Comparison of ENCODE assay signal across 19 cellular contexts in genomic region chr16:23377071-23377931, GRCh38.
DNase-seq lines count a peak whose midpoint lies in the region; ATAC-seq, FAIRE-seq and TF ChIP-seq lines count a peak whose summit lies in the region.
"Had no signal": no experiment of that assay in that cellular context is flagged by ENCODE, and none has a peak within 500 bp of the region (broad histone marks: within the 10 kb centered on the region; RNA-seq: fewer than 3 reads in every experiment).

No MANE protein-coding gene starts in this region.

- H3K79me1 ChIP-seq in H1 (ENCODE audit: low read depth, low read length) = no peaks in the 10 kb centered on the region

- H3K27ac ChIP-seq in mammary epithelial cell (ENCODE audit: insufficient read depth, low read depth, low read length) = no peak overlapping the region
- no peak overlapping the region for H3K27ac ChIP-seq in H1 (ENCODE audit: low read depth, low read length)
- no peak overlapping the region for H3K27ac ChIP-seq in lower lobe of right lung
- H3K27ac ChIP-seq in tibial artery = no peak overlapping the region
- no peak overlapping the region for H3K27ac ChIP-seq in CD4-positive, alpha-beta memory T cell (ENCODE audit: low read depth, low read length)
- H3K27ac ChIP-seq: BLaER1 had no signal

- in situ Hi-C loops in mammary epithelial cell (cut with MboI; ENCODE audit: low sequenced_read_pairs in 2 of 2) = no loop called here

- H2BK5ac ChIP-seq in H1 (ENCODE audit: low read depth, low read length) = no peak overlapping the region

- H3K9ac ChIP-seq in mammary epithelial cell (ENCODE audit: insufficient read depth, low read length) (no peak overlapping the region), H1 (replicated peaks in 1 of 4; ENCODE audit: extremely low read depth in 1 of 4, low read depth in 3 of 4, low read length in 3 of 4) (no peak overlapping the region)
- H3K9ac ChIP-seq: BLaER1 had no signal

- TF ChIP-seq EP300 in H1 (IDR thresholded peaks at IDR 0.05; ENCODE audit: borderline replicate concordance in 1 of 2, low read depth in 2 of 2, low read length in 2 of 2) = no peak

- no peak overlapping the region for H3K18ac ChIP-seq in H1 (ENCODE audit: extremely low read depth, low read length)

- no peak overlapping the region for H2AFZ ChIP-seq in mammary epithelial cell (ENCODE audit: low read depth, low read length)
- no peak overlapping the region for H2AFZ ChIP-seq in H1 (ENCODE audit: low read length)
- H2AFZ ChIP-seq: GM23338 had no signal

- POLR2A ChIA-PET in MCF 10A (lab: Yijun Ruan, JAX) (no interaction called here), H1 (lab: Charles Lee; ENCODE audit: partially characterized antibody) (no interaction called here)
- POLR2A ChIA-PET in CD4-positive, alpha-beta memory T cell (lab: Charles Lee; ENCODE audit: partially characterized antibody) = no interaction called here

- H3K56ac ChIP-seq in H1 (replicated peaks; ENCODE audit: insufficient read length, low read depth, low read length) = no peak overlapping the region

- dilution Hi-C loops in mammary epithelial cell (cut with HindIII; ENCODE audit: low sequenced_read_pairs) = no loop called here

- no peaks in the 10 kb centered on the region for H3K9me3 ChIP-seq in mammary epithelial cell (replicated peaks; ENCODE audit: insufficient read depth, low read length)
- H3K9me3 ChIP-seq in H1 (ENCODE audit: insufficient read depth in 2 of 2, low read depth in 1 of 2, low read length in 1 of 2) = no peaks in the 10 kb centered on the region
- H3K9me3 ChIP-seq in lower lobe of right lung = no peaks in the 10 kb centered on the region
- H3K9me3 ChIP-seq in tibial artery = no peaks in the 10 kb centered on the region
- H3K9me3 ChIP-seq in CD4-positive, alpha-beta memory T cell (ENCODE audit: control insufficient read depth in 1 of 2, low read length in 2 of 2) = no peaks in the 10 kb centered on the region
- H3K9me3 ChIP-seq: BLaER1 had no signal

- peaks cover 5% of the 10 kb centered on the region for H3K4me1 Mint-ChIP-seq in MCF 10A (ENCODE audit: insufficient read depth, unreplicated experiment)
- H3K4me1 Mint-ChIP-seq in CD4-positive, alpha-beta memory T cell = no peaks in the 10 kb centered on the region
- H3K4me1 Mint-ChIP-seq: CD14-positive monocyte, GM23338 had no signal

- FAIRE-seq in H1 (lab: Jason Lieb, UNC) (no peak), D721Med (lab: Jason Lieb, UNC) (no peak)
- FAIRE-seq: GM12891 had no signal

- no peak overlapping the region for H3K14ac ChIP-seq in H1 (ENCODE audit: insufficient read length)

- H3K36me3 Mint-ChIP-seq in MCF 10A (ENCODE audit: insufficient read depth, unreplicated experiment) = no peaks in the 10 kb centered on the region
- no peaks in the 10 kb centered on the region for H3K36me3 Mint-ChIP-seq in CD4-positive, alpha-beta memory T cell
- H3K36me3 Mint-ChIP-seq: CD14-positive monocyte; CD8-positive, alpha-beta T cell had no signal

- H3K4ac ChIP-seq in H1 (replicated peaks; ENCODE audit: insufficient read length, low read depth, low read length) = no peak overlapping the region

- H2BK120ac ChIP-seq in H1 (replicated peaks; ENCODE audit: low read depth, low read length) = no peak overlapping the region

- no peaks in the 10 kb centered on the region; the same call in 1 of the 2 replicates for H3K23me2 ChIP-seq in H1 (ENCODE audit: low read depth, low read length)

- H2BK20ac ChIP-seq in H1 (ENCODE audit: low read length) = no peak overlapping the region

- CTCF ChIA-PET in MCF 10A (lab: Yijun Ruan, JAX) (no interaction called here), mammary epithelial cell (lab: Charles Lee; ENCODE audit: low non-redundant PET) (no interaction called here), H1 (lab: Charles Lee; ENCODE audit: partially characterized antibody) (interaction anchor here (7.4 kb wide), 1 partner anchor 58 kb away, joined by 44 read pairs; no protein-coding TSS in a partner anchor)
- CTCF ChIA-PET in CD4-positive, alpha-beta memory T cell (lab: Charles Lee; ENCODE audit: partially characterized antibody) = no interaction called here

- intact Hi-C loops in MCF 10A (cut with micrococcal nuclease) = no loop called here
- intact Hi-C loops in mammary epithelial cell (cut with micrococcal nuclease) = loop anchor here (5.0 kb wide), 1 partner anchor 45 kb away; no protein-coding TSS in a partner anchor
- intact Hi-C loops in lower lobe of right lung (cut with DNase I) = no loop called here
- intact Hi-C loops in tibial artery (cut with DNase I; ENCODE audit: low total_unique reads) = no loop called here
- intact Hi-C loops in CD4-positive, alpha-beta memory T cell (cut with micrococcal nuclease) = no loop called here

- H4K5ac ChIP-seq in H1 (ENCODE audit: insufficient read length, low read depth, low read length) = no peak overlapping the region

- no peak overlapping the region for H3K4me3 Mint-ChIP-seq in MCF 10A (ENCODE audit: unreplicated experiment)
- H3K4me3 Mint-ChIP-seq in CD4-positive, alpha-beta memory T cell = no peak overlapping the region
- H3K4me3 Mint-ChIP-seq: CD14-positive monocyte; CD8-positive, alpha-beta T cell; GM23338; H9 had no signal

- no peak overlapping the region for H3K23ac ChIP-seq in H1 (ENCODE audit: insufficient read length)

- DNase-seq in MCF 10A (ENCODE audit: unreplicated experiment) = no peak
- no peak for DNase-seq in mammary epithelial cell
- DNase-seq in H1 (ENCODE audit: low read depth in 1 of 2, low spot score in 2 of 2) = no peak
- peak; percentile 9 for DNase-seq in lower lobe of right lung
- no peak for DNase-seq in tibial artery
- DNase-seq in CD4-positive, alpha-beta memory T cell = no peak
- DNase-seq in D721Med (ENCODE audit: insufficient read length, low spot score) = no peak
- DNase-seq: 8988T; Calu3; CD8-positive, alpha-beta T cell; DMS 273 treated with DMSO at 0.1 percent for 48 hours; DMS53; DND-41; EL; H9 had no signal

- H3K79me2 ChIP-seq in mammary epithelial cell (ENCODE audit: insufficient read depth, low read length) = no peaks in the 10 kb centered on the region
- no peaks in the 10 kb centered on the region for H3K79me2 ChIP-seq in H1 (ENCODE audit: control insufficient read depth in 1 of 2, insufficient read depth in 2 of 2, low read length in 2 of 2)

- WGBS in mammary epithelial cell (ENCODE audit: low coverage, missing lambda C conversion rate) = 71% methylated on average over 1 of the region's 9 CpGs
- WGBS in H1 (ENCODE audit: extremely low coverage in 1 of 2, insufficient coverage in 1 of 2, insufficient read length in 1 of 2, insufficient replicate concordance in 2 of 2, low coverage in 1 of 2, low lambda C conversion rate in 2 of 2, missing lambda C conversion rate in 1 of 2), 2 experiments = 84% methylated on average over 7 of the region's 9 CpGs; no CpG with 5 or more reads in 1 of the 2 experiments

- no peaks in the 10 kb centered on the region for H3K27me3 ChIP-seq in mammary epithelial cell (ENCODE audit: insufficient read depth, low read length)
- no peaks in the 10 kb centered on the region for H3K27me3 ChIP-seq in H1 (replicated peaks in 1 of 4; ENCODE audit: control insufficient read depth in 3 of 4, extremely low read depth in 1 of 4, insufficient read depth in 3 of 4, low read length in 3 of 4)
- H3K27me3 ChIP-seq in lower lobe of right lung (ENCODE audit: low read depth) = no peaks in the 10 kb centered on the region
- peaks cover 0 to 4% of the 10 kb centered on the region in 2 donors for H3K27me3 ChIP-seq in tibial artery
- H3K27me3 ChIP-seq in CD4-positive, alpha-beta memory T cell (ENCODE audit: insufficient read depth, low read length) = no peaks in the 10 kb centered on the region
- H3K27me3 ChIP-seq: BLaER1 had no signal

- TF ChIP-seq CTCF in MCF 10A (IDR thresholded peaks at IDR 0.05; ENCODE audit: unreplicated experiment) (no peak), mammary epithelial cell (conservative IDR thresholded peaks at IDR 0.05 in 1 of 2, IDR thresholded peaks at IDR 0.05 in 1 of 2; ENCODE audit: extremely low read depth in 1 of 2, insufficient read depth in 1 of 2, low read depth in 1 of 2, low read length in 2 of 2) (no peak), H1 (IDR thresholded peaks at IDR 0.05; ENCODE audit: control extremely low read depth in 1 of 3, insufficient read depth in 1 of 3, low read depth in 1 of 3, low read length in 3 of 3) (no peak), lower lobe of right lung (IDR thresholded peaks at IDR 0.05) (no peak), tibial artery (IDR thresholded peaks at IDR 0.05) (no peak), D721Med (IDR thresholded peaks at IDR 0.05; ENCODE audit: insufficient read depth, missing control alignments) (no peak)

- no peak overlapping the region for H2BK15ac ChIP-seq in H1 (ENCODE audit: low read length)

- no peak for ATAC-seq in lower lobe of right lung
- ATAC-seq: CD8-positive, alpha-beta T cell had no signal

- peak overlapping the region; percentile 8 for H3K27ac Mint-ChIP-seq in MCF 10A (ENCODE audit: low read depth, unreplicated experiment)
- H3K27ac Mint-ChIP-seq in CD4-positive, alpha-beta memory T cell = no peak overlapping the region
- H3K27ac Mint-ChIP-seq: CD8-positive, alpha-beta T cell; GM23338 had no signal

- TF ChIP-seq RAD21 in H1 (IDR thresholded peaks at IDR 0.05 in 1 of 2, conservative IDR thresholded peaks at IDR 0.05 in 1 of 2; ENCODE audit: low read depth in 2 of 2, low read length in 2 of 2) = no peak

- H3K9me3 Mint-ChIP-seq in MCF 10A (ENCODE audit: unreplicated experiment) = no peaks in the 10 kb centered on the region
- H3K9me3 Mint-ChIP-seq in CD4-positive, alpha-beta memory T cell = no peaks in the 10 kb centered on the region
- H3K9me3 Mint-ChIP-seq: CD8-positive, alpha-beta T cell; GM23338; H9 had no signal

- H3K4me1 ChIP-seq in mammary epithelial cell (ENCODE audit: insufficient read depth, low read length) = no peaks in the 10 kb centered on the region
- H3K4me1 ChIP-seq in H1 (replicated peaks in 1 of 4; ENCODE audit: control insufficient read depth in 3 of 4, insufficient read depth in 4 of 4, low read length in 3 of 4) = peaks cover 0 to 4% (median 1%) of the 10 kb centered on the region in 4 experiments; a peak in 2 of 7 replicates
- no peaks in the 10 kb centered on the region for H3K4me1 ChIP-seq in lower lobe of right lung
- H3K4me1 ChIP-seq in tibial artery = no peaks in the 10 kb centered on the region
- H3K4me1 ChIP-seq in CD4-positive, alpha-beta memory T cell (ENCODE audit: insufficient read depth, low read length) = no peaks in the 10 kb centered on the region
- H3K4me1 ChIP-seq: BLaER1 had no signal

- TF ChIP-seq POLR2A in H1 (IDR thresholded peaks at IDR 0.05; ENCODE audit: control extremely low read depth in 1 of 2, low read depth in 2 of 2, low read length in 2 of 2) = no peak

- H4K20me1 ChIP-seq in mammary epithelial cell (ENCODE audit: insufficient read depth, low read length) (no peaks in the 10 kb centered on the region), H1 (replicated peaks in 1 of 2; ENCODE audit: control insufficient read depth in 1 of 2, insufficient read depth in 2 of 2, low read length in 2 of 2) (no peaks in the 10 kb centered on the region)
- H4K20me1 ChIP-seq: BLaER1 had no signal

- peak overlapping the region; percentile 16; the same call in 1 of the 2 replicates for H4K8ac ChIP-seq in H1 (ENCODE audit: extremely low read depth, insufficient read depth, low read length)

- H3K36me3 ChIP-seq in mammary epithelial cell (ENCODE audit: insufficient read depth, low read length) = no peaks in the 10 kb centered on the region
- H3K36me3 ChIP-seq in H1 (ENCODE audit: control insufficient read depth in 2 of 4, insufficient read depth in 4 of 4, low read length in 3 of 4) = no peaks in the 10 kb centered on the region
- H3K36me3 ChIP-seq in lower lobe of right lung = no peaks in the 10 kb centered on the region
- H3K36me3 ChIP-seq in tibial artery = peaks cover 0 to 3% (median 0%) of the 10 kb centered on the region in 3 donors
- H3K36me3 ChIP-seq in CD4-positive, alpha-beta memory T cell (ENCODE audit: insufficient read depth, low read length) = no peaks in the 10 kb centered on the region
- H3K36me3 ChIP-seq: BLaER1 had no signal

- BruUV-seq in MCF 10A (replicated peaks; lab: Mats Ljungman, UMichigan) (no TSS peak), mammary epithelial cell (replicated peaks; lab: Mats Ljungman, UMichigan) (no TSS peak)

- H3K4me3 ChIP-seq in mammary epithelial cell (replicated peaks in 1 of 3; ENCODE audit: insufficient read depth in 1 of 3, low read depth in 2 of 3, low read length in 3 of 3) (no peak overlapping the region), H1 (ENCODE audit: extremely low read depth in 1 of 4, insufficient read depth in 2 of 4, low read depth in 3 of 4, low read length in 4 of 4) (no peak overlapping the region), lower lobe of right lung (no peak overlapping the region), tibial artery (no peak overlapping the region)
- no peak overlapping the region for H3K4me3 ChIP-seq in CD4-positive, alpha-beta memory T cell (ENCODE audit: low read length in 2 of 2)
- H3K4me3 ChIP-seq: BLaER1, GM23338 had no signal

- no peak overlapping the region for H2BK12ac ChIP-seq in H1 (ENCODE audit: low read depth, low read length)

- H3K4me2 ChIP-seq in mammary epithelial cell (ENCODE audit: insufficient read depth, low read depth, low read length) = no peak overlapping the region
- no peak overlapping the region for H3K4me2 ChIP-seq in H1 (ENCODE audit: insufficient read depth in 1 of 2, low read depth in 2 of 2, low read length in 2 of 2)
- H3K4me2 ChIP-seq: BLaER1, GM23338 had no signal

- H2AK5ac ChIP-seq in H1 (ENCODE audit: low read depth, low read length) = no peak overlapping the region

- H3K27me3 Mint-ChIP-seq in MCF 10A (ENCODE audit: insufficient read depth, unreplicated experiment) = no peaks in the 10 kb centered on the region
- H3K27me3 Mint-ChIP-seq in CD4-positive, alpha-beta memory T cell = peaks cover 2 to 6% of the 10 kb centered on the region in 2 donors

- no peak overlapping the region for H4K91ac ChIP-seq in H1 (replicated peaks; ENCODE audit: insufficient read length, low read length)
